In the genomic region with DNA sequence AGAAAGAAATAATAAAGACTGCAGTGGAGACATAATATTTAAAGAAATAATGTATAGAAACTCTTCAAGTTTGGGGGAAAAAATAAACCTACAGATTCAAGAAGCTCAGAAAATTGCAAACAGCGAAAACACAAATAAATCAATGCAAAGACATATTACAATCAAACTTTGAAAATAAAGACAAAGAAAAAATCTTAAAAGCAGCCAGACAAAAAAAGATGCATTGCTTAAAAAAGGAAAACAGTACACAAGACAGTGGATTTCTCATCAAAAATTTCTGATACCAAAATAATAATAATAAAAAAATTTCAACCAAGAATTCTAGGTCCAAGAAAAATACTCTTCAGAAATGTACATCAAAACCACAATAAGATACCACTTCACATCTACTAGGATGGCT, we compare ENCODE assay signal across 29 cellular contexts.
"Had no signal": no experiment of that assay in that cellular context is flagged by ENCODE, and none has a peak within 500 bp of the region (broad histone marks: within the 10 kb centered on the region; RNA-seq: fewer than 3 reads in every experiment).

No MANE protein-coding gene starts in this region.

- H3K27me3 Mint-ChIP-seq: stimulated activated memory B cell treated with anti-CD40 and anti-IgM and Interleukin-4, amounts not matched to agents 10 μg/mL and 1 μg/mL and 100 μg/mL, for 72 hours; stimulated activated naive B cell treated with anti-CD40 and anti-IgM and Interleukin-4, amounts not matched to agents 10 μg/mL and 1 μg/mL and 100 μg/mL, for 72 hours; stimulated activated naive CD8-positive, alpha-beta T cell treated with anti-CD3 and anti-CD28 coated beads, Interleukin-15, amount 100 ng/mL, for 72 hours; stimulated activated naive CD8-positive, alpha-beta T cell treated with anti-CD3 and anti-CD28 coated beads, Interleukin-15, Interleukin-2, amounts not matched to agents 100 ng/mL and 50 ng/mL, for 24 hours; type B pancreatic cell had no signal

- H3K9me3 ChIP-seq: testis, thoracic aorta, thyroid gland, transverse colon, uterus, vagina had no signal

- H3K4me3 Mint-ChIP-seq: stimulated activated effector memory CD8-positive, alpha-beta T cell treated with anti-CD3 and anti-CD28 coated beads, Interleukin-12 subunit alpha, Interleukin-12 subunit beta, amount 100 ng/mL, for 72 hours; stimulated activated memory B cell treated with anti-CD40 and anti-IgM and Interleukin-4, amounts not matched to agents 10 μg/mL and 1 μg/mL and 100 μg/mL, for 72 hours; stimulated activated naive B cell treated with anti-CD40 and anti-IgM and Interleukin-4, amounts not matched to agents 10 μg/mL and 1 μg/mL and 100 μg/mL, for 72 hours; stimulated activated naive CD8-positive, alpha-beta T cell treated with anti-CD3 and anti-CD28 coated beads, Interleukin-15, amount 100 ng/mL, for 72 hours; stimulated activated naive CD8-positive, alpha-beta T cell treated with anti-CD3 and anti-CD28 coated beads, Interleukin-15, Interleukin-2, amounts not matched to agents 100 ng/mL and 50 ng/mL, for 24 hours; type B pancreatic cell had no signal

- H3K27ac Mint-ChIP-seq: stimulated activated effector memory CD8-positive, alpha-beta T cell treated with anti-CD3 and anti-CD28 coated beads, Interleukin-12 subunit alpha, Interleukin-12 subunit beta, amount 100 ng/mL, for 72 hours; stimulated activated memory B cell treated with anti-CD40 and anti-IgM and Interleukin-4, amounts not matched to agents 10 μg/mL and 1 μg/mL and 100 μg/mL, for 72 hours; stimulated activated naive B cell treated with anti-CD40 and anti-IgM and Interleukin-4, amounts not matched to agents 10 μg/mL and 1 μg/mL and 100 μg/mL, for 72 hours; stimulated activated naive CD8-positive, alpha-beta T cell treated with anti-CD3 and anti-CD28 coated beads, Interleukin-15, amount 100 ng/mL, for 72 hours; stimulated activated naive CD8-positive, alpha-beta T cell treated with anti-CD3 and anti-CD28 coated beads, Interleukin-15, Interleukin-2, amounts not matched to agents 100 ng/mL and 50 ng/mL, for 24 hours; type B pancreatic cell had no signal

- H3K9me3 Mint-ChIP-seq: type B pancreatic cell had no signal

- DNase-seq: stimulated activated CD4-positive, alpha-beta T cell treated with anti-CD3 and anti-CD28 coated beads, Interleukin-2, amount 100 ng/mL, for 48 hours; stimulated activated CD4-positive, alpha-beta T cell treated with anti-CD3 and anti-CD28 coated beads, Interleukin-4, amount 100 ng/mL, for 1 hour; stimulated activated CD4-positive, alpha-beta T cell treated with anti-CD3 and anti-CD28 coated beads, Interleukin-4, amount 100 ng/mL, for 24 hours; stimulated activated CD4-positive, alpha-beta T cell treated with anti-CD3 and anti-CD28 coated beads, Interleukin-4, amount 100 ng/mL, for 4 hours; stimulated activated CD8-positive, alpha-beta memory T cell treated with anti-CD3 and anti-CD28 coated beads, Interleukin-4, amount 100 ng/mL, for 48 hours; stimulated activated naive B cell treated with anti-CD40 and anti-IgM and Interleukin-4, amounts not matched to agents 10 μg/mL and 1 μg/mL and 100 μg/mL, for 72 hours; stimulated activated naive CD4-positive, alpha-beta T cell; stimulated activated naive CD4-positive, alpha-beta T cell treated with Interleukin-2 at 50 U/mL for 16 hours; stimulated activated naive CD8-positive, alpha-beta T cell treated with anti-CD3 and anti-CD28 coated beads, Interleukin-15, amount 100 ng/mL, for 72 hours; stimulated activated naive CD8-positive, alpha-beta T cell treated with anti-CD3 and anti-CD28 coated beads, Interleukin-15, Interleukin-2, amounts not matched to agents 100 U/mL and 50 U/mL, for 24 hours; stomach; substantia nigra; testis; thyroid gland; tibial artery; transverse colon; trophoblast cell; upper lobe of left lung; upper lobe of right lung; uterus had no signal

- ATAC-seq: stimulated activated effector memory CD8-positive, alpha-beta T cell treated with anti-CD3 and anti-CD28 coated beads, Interleukin-12 subunit alpha, Interleukin-12 subunit beta, amount 100 ng/mL, for 72 hours; stimulated activated memory B cell treated with anti-CD40 and anti-IgM and Interleukin-4, amounts not matched to agents 10 μg/mL and 1 μg/mL and 100 μg/mL, for 72 hours; stimulated activated naive B cell treated with anti-CD40 and anti-IgM and Interleukin-4, amounts not matched to agents 10 μg/mL and 1 μg/mL and 100 μg/mL, for 72 hours; stimulated activated naive CD8-positive, alpha-beta T cell treated with anti-CD3 and anti-CD28 coated beads, Interleukin-15, amount 100 ng/mL, for 72 hours; stimulated activated naive CD8-positive, alpha-beta T cell treated with anti-CD3 and anti-CD28 coated beads, Interleukin-15, Interleukin-2, amounts not matched to agents 100 U/mL and 50 U/mL, for 24 hours; upper lobe of right lung had no signal

- H3K4me1 ChIP-seq: stomach, suprapubic skin, testis, thyroid gland, tibial artery, tibial nerve, transverse colon, upper lobe of left lung, upper lobe of right lung, uterus, vagina had no signal

- FAIRE-seq: urothelium cell line had no signal

- H3K36me3 Mint-ChIP-seq: stimulated activated effector memory CD8-positive, alpha-beta T cell treated with anti-CD3 and anti-CD28 coated beads, Interleukin-12 subunit alpha, Interleukin-12 subunit beta, amount 100 ng/mL, for 72 hours; stimulated activated memory B cell treated with anti-CD40 and anti-IgM and Interleukin-4, amounts not matched to agents 10 μg/mL and 1 μg/mL and 100 μg/mL, for 72 hours; stimulated activated naive B cell treated with anti-CD40 and anti-IgM and Interleukin-4, amounts not matched to agents 10 μg/mL and 1 μg/mL and 100 μg/mL, for 72 hours; type B pancreatic cell had no signal

- H3K4me3 ChIP-seq: stomach, suprapubic skin, testis, thoracic aorta, thyroid gland, tibial artery, tibial nerve, transverse colon, upper lobe of left lung, upper lobe of right lung, uterus, vagina had no signal

- H3K27ac ChIP-seq: stomach, suprapubic skin, testis, thoracic aorta, thyroid gland, tibial artery, tibial nerve, transverse colon, upper lobe of left lung, upper lobe of right lung, uterus, vagina had no signal

- H3K27me3 ChIP-seq: stomach, suprapubic skin, testis, thyroid gland, tibial artery, tibial nerve, transverse colon, upper lobe of left lung, upper lobe of right lung, uterus, vagina had no signal

- H3K36me3 ChIP-seq: stomach, suprapubic skin, thoracic aorta, thyroid gland, tibial artery, tibial nerve, transverse colon, upper lobe of left lung, upper lobe of right lung, uterus, vagina had no signal

- H3K4me1 Mint-ChIP-seq: stimulated activated effector memory CD8-positive, alpha-beta T cell treated with anti-CD3 and anti-CD28 coated beads, Interleukin-12 subunit alpha, Interleukin-12 subunit beta, amount 100 ng/mL, for 72 hours; stimulated activated memory B cell treated with anti-CD40 and anti-IgM and Interleukin-4, amounts not matched to agents 10 μg/mL and 1 μg/mL and 100 μg/mL, for 72 hours; stimulated activated naive B cell treated with anti-CD40 and anti-IgM and Interleukin-4, amounts not matched to agents 10 μg/mL and 1 μg/mL and 100 μg/mL, for 72 hours; stimulated activated naive CD8-positive, alpha-beta T cell treated with anti-CD3 and anti-CD28 coated beads, Interleukin-15, amount 100 ng/mL, for 72 hours had no signal
